Comparison of ENCODE assay signal across 9 cellular contexts in the genomic region with DNA sequence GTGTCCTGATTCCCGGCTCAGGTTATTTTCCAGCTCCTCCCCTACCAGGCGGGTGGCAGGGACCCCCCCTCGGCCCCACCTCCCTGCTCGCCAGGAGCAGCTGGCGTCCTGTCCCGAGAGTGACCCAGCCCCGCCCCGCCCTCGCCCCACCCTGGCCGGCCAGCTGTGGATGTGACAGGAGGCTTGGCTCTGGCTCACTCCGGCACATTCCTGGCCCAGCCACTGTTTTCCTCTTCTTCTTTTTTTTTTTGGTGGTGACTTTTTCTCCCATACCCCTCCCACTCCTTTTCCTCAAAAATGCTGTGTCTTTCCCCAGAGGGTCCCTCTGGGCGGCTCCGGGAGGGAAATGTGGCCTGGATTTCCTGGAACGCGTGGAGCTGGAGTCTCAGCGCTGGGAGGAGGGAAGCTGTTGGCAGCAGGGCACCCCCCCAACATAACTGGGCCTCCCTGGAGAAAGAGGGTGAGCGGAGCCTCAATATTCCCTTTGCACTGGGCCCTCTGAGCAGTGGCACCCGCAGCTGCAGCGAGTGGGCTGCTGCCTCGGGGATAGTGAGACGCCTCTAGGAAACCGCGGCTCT. TPM values are rescaled to one million over a fixed set of nuclear protein-coding genes. Genes with fewer than 3 reads are reported as not detected.
DNase-seq lines count a peak whose midpoint lies in the region; ATAC-seq, FAIRE-seq and TF ChIP-seq lines count a peak whose summit lies in the region.
"Had no signal": no experiment of that assay in that cellular context is flagged by ENCODE, and none has a peak within 500 bp of the region (broad histone marks: within the 10 kb centered on the region; RNA-seq: fewer than 3 reads in every experiment).

No MANE protein-coding gene starts in this region.

- H3K36me3 ChIP-seq in ascending aorta (no peaks in the 10 kb centered on the region), hepatocyte (replicated peaks; ENCODE audit: insufficient read depth, low read depth) (no peaks in the 10 kb centered on the region), skeletal muscle tissue (ENCODE audit: control insufficient read depth in 3 of 3, insufficient read depth in 3 of 3, low read length in 3 of 3) (no peaks in the 10 kb centered on the region)

- peak overlapping the region in 1 of 3 donors; percentile 55 for H3K9ac ChIP-seq in skeletal muscle tissue (ENCODE audit: low read depth in 1 of 3, low read length in 3 of 3)

- H3K79me2 ChIP-seq in hepatocyte = no peaks in the 10 kb centered on the region

- H3K4me1 ChIP-seq in ascending aorta (peaks cover 0 to 10% of the 10 kb centered on the region in 2 donors), hepatocyte (ENCODE audit: insufficient read depth) (peaks cover 8% of the 10 kb centered on the region), skeletal muscle tissue (ENCODE audit: control insufficient read depth in 3 of 3, insufficient read depth in 3 of 3, low read length in 3 of 3) (peaks cover 24 to 48% (median 37%) of the 10 kb centered on the region in 3 donors)

- H3K9me2 ChIP-seq in hepatocyte (replicated peaks; ENCODE audit: insufficient read depth) = no peaks in the 10 kb centered on the region

- no peak for ATAC-seq in GM21515 (IDR thresholded peaks at IDR 0.05; ENCODE audit: unreplicated experiment)

- H3K4me3 ChIP-seq in ascending aorta (peak overlapping the region; percentile 6 to 39), hepatocyte (no peak overlapping the region), skeletal muscle tissue (ENCODE audit: low read length in 3 of 3) (peak overlapping the region in 1 of 3 donors; percentile 29)

- no peaks in the 10 kb centered on the region for H3K9me3 ChIP-seq in ascending aorta
- no peaks in the 10 kb centered on the region for H3K9me3 ChIP-seq in hepatocyte (ENCODE audit: low read depth)
- H3K9me3 ChIP-seq in skeletal muscle tissue (ENCODE audit: control insufficient read depth in 3 of 3, low read length in 3 of 3) = no peaks in the 10 kb centered on the region

- H3K27ac ChIP-seq in ascending aorta (no peak overlapping the region), hepatocyte (no peak overlapping the region), skeletal muscle tissue (ENCODE audit: low read depth, low read length) (peak overlapping the region; percentile 25)

- 25% methylated on average over 21 of the region's 23 CpGs for WGBS in hepatocyte (ENCODE audit: low lambda C conversion rate, missing lambda C conversion rate)

- peak overlapping the region; percentile 66 for H3K4me2 ChIP-seq in hepatocyte

- intact Hi-C loops in ascending aorta (cut with DNase I) = no loop called here

- no peak for FAIRE-seq in H54 (lab: Jason Lieb, UNC)

- H3K27me3 ChIP-seq in ascending aorta (no peaks in the 10 kb centered on the region), hepatocyte (peaks cover 19% of the 10 kb centered on the region), skeletal muscle tissue (ENCODE audit: control insufficient read depth in 3 of 3, insufficient read depth in 3 of 3, low read length in 3 of 3) (peaks cover 8 to 40% (median 23%) of the 10 kb centered on the region in 3 donors)

- POLR2A ChIA-PET in HEK293T (lab: Yijun Ruan, JAX) = no interaction called here

- CTCF ChIA-PET in HEK293T (lab: Yijun Ruan, JAX) = interaction anchor here (1.1 kb wide), 1 partner anchor 10 kb away, joined by 3 read pairs; no protein-coding TSS in a partner anchor

- no peak for TF ChIP-seq CTCF in ascending aorta (IDR thresholded peaks at IDR 0.05)
- TF ChIP-seq CTCF in hepatocyte (IDR thresholded peaks at IDR 0.05; ENCODE audit: poor library complexity) = no peak

- TF ChIP-seq POLR2A in H54 (IDR thresholded peaks at IDR 0.05; ENCODE audit: low read depth, low read length) = no peak

- no peak overlapping the region for H2AFZ ChIP-seq in hepatocyte

- DNase-seq in HT-29 (ENCODE audit: low spot score) = peak; percentile 30
- DNase-seq in ascending aorta (ENCODE audit: low spot score in 2 of 2) = peak in 1 of 2 donors; percentile 65
- DNase-seq in hepatocyte (ENCODE audit: low spot score) = peak; percentile 53
- DNase-seq in COLO829 (ENCODE audit: low spot score) = no peak
- DNase-seq in HEK293T (ENCODE audit: extremely low spot score) = no peak
- no peak for DNase-seq in H54 (ENCODE audit: insufficient read length, low spot score)

- H4K20me1 ChIP-seq in hepatocyte (ENCODE audit: insufficient read depth, poor library complexity, severe bottlenecking) = no peaks in the 10 kb centered on the region

TF ChIP-seq in HEK293T, 16 proteins besides CTCF, POLR2A, EP300 and RAD21:
- TF ChIP-seq HDGF (IDR thresholded peaks at IDR 0.05; ENCODE audit: borderline replicate concordance) (no peak), ARNT (IDR thresholded peaks at IDR 0.05) (no peak), FOXM1 (IDR thresholded peaks at IDR 0.05; ENCODE audit: borderline replicate concordance) (no peak), ELF4 (IDR thresholded peaks at IDR 0.05) (no peak), BHLHE40 (IDR thresholded peaks at IDR 0.05; ENCODE audit: borderline replicate concordance) (no peak)

RNA-seq across cellular contexts. Expression of gene CSNK2A1, which starts 28.3 kb away (rescaled TPM):
- 81.7 and 89.6 TPM in 2 replicates for total RNA-seq in HT-29 (2014; rRNA removed; shearing (Covaris generic))
- 74.1 TPM for total RNA-seq in ascending aorta
- total RNA-seq in hepatocyte = 157 and 173 TPM in 2 replicates
- 63.9 and 65.6 TPM in 2 replicates for polyA plus RNA-seq in hepatocyte
- 112 TPM for total RNA-seq in skeletal muscle tissue

RNA-seq across cellular contexts. Expression of gene TCF15, which starts 38.3 kb away (rescaled TPM):
- not detected in 2 replicates for total RNA-seq in HT-29 (2014; rRNA removed; shearing (Covaris generic))
- 8.3 TPM for total RNA-seq in ascending aorta
- not detected in 2 replicates for total RNA-seq in hepatocyte
- polyA plus RNA-seq in hepatocyte = not detected in 2 replicates
- total RNA-seq in skeletal muscle tissue = 2.1 TPM
- polyA plus RNA-seq: neural cell had no signal

Comparison
In these comparisons a context has a peak if more than half of its experiments do, and no peak if none do; other contexts are left out.
1. DNase-seq: peak in HT-29 (single experiment) and hepatocyte (single experiment); none in COLO829 (single experiment), HEK293T (single experiment) and H54 (single experiment).